ENCODE assay signal across 19 cellular contexts in the genomic region with DNA sequence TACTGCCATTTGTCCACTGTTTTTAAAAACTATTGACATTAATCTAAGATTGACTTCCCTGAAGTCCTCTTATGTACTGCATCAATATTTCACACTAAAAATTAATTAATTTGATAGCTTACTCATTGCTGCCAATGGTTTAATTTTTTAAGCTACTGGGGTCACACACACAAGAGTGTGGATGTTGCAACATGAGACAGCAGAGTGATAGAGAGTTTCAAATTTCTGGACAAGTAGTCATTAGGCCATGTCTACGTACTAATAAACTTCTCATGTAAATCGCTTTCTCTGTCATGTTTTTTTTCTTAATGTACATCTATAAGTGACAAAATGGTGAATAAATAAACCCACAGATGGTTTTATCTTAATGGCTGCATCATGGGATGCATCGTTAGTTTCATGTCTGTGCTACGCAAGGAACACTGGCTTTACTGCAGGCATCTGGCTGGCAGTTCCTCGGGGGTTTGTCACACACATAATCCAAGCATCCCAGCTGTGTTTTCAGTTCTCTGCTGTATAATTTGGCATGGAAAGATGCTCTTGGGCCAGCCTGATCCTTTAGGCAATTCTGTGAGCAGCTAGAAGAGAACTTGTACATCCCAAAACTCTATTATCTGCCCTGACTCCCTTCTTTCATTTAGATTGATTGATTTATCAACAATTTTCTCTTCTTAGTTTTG. TPM values are rescaled to one million over a fixed set of nuclear protein-coding genes. Genes with fewer than 3 reads are reported as not detected.
A peak's percentile ranks its signal among the peaks of the same experiment; 100 is the strongest.
DNase-seq lines count a peak whose midpoint lies in the region; ATAC-seq lines count a peak whose summit lies in the region.
"Had no signal": no experiment of that assay in that cellular context is flagged by ENCODE, and none has a peak within 500 bp of the region (broad histone marks: within the 10 kb centered on the region; RNA-seq: fewer than 3 reads in every experiment).

No MANE protein-coding gene starts in this region.

- DNase-seq in NCI-H82 (lab: John Stamatoyannopoulos, UW) (peak; percentile 37), NCI-H82 treated with DMSO at 0.1 percent for 48 hours (lab: John Stamatoyannopoulos, UW; ENCODE audit: unreplicated experiment) (no peak), D341Med (ENCODE audit: low spot score) (peak; percentile 54), NCI-H446 treated with DMSO at 0.1 percent for 48 hours (lab: John Stamatoyannopoulos, UW) (peak; percentile 75), left kidney (ENCODE audit: low read depth, low spot score) (peak; percentile 28), posterior vena cava (ENCODE audit: low spot score) (no peak)
- DNase-seq in activated naive CD4-positive, alpha-beta T cell treated with anti-CD3 and anti-CD28 coated beads, Interleukin-2, amount 50 U/mL, for 72 hours (ENCODE audit: low spot score in 2 of 2), result no peak
- DNase-seq: DMS79 treated with DMSO at 0.1 percent for 48 hours, IMR-90, NCI-H1105, NCI-H2081 treated with DMSO at 0.1 percent for 48 hours, NCI-H2227 treated with DMSO at 0.1 percent for 48 hours, NCI-H526 treated with DMSO at 0.1 percent for 48 hours, Peyer's patch, SW 1271, T-helper 17 cell had no signal

- no peaks in the 10 kb centered on the region for H3K9me3 Mint-ChIP-seq in activated naive CD4-positive, alpha-beta T cell treated with anti-CD3 and anti-CD28 coated beads, Interleukin-2, amount 50 U/mL, for 72 hours

- intact Hi-C loops in posterior vena cava (cut with DNase I), result no loop called here

- H3K27ac Mint-ChIP-seq in activated naive CD4-positive, alpha-beta T cell treated with anti-CD3 and anti-CD28 coated beads, Interleukin-2, amount 50 U/mL, for 72 hours, result no peak overlapping the region
- H3K27ac Mint-ChIP-seq: CD14-positive monocyte, T-helper 17 cell had no signal

- H3K36me3 Mint-ChIP-seq in activated naive CD4-positive, alpha-beta T cell treated with anti-CD3 and anti-CD28 coated beads, Interleukin-2, amount 50 U/mL, for 72 hours, result no peaks in the 10 kb centered on the region
- H3K36me3 Mint-ChIP-seq: CD14-positive monocyte had no signal

- ATAC-seq in activated naive CD4-positive, alpha-beta T cell treated with anti-CD3 and anti-CD28 coated beads, Interleukin-2, amount 50 U/mL, for 72 hours, result no peak
- ATAC-seq: GM12878, T-helper 17 cell had no signal

RNA-seq across cellular contexts. Expression of a gene that starts 16.4 kb away (rescaled TPM):
- under 1 TPM; 0.24 to 0.42 TPM for total RNA-seq in posterior vena cava
- total RNA-seq in activated naive CD4-positive, alpha-beta T cell treated with anti-CD3 and anti-CD28 coated beads, Interleukin-2, amount 50 U/mL, for 72 hours, result not detected
- total RNA-seq: A172 had no signal

Comparison
In these comparisons a context has a peak if more than half of its experiments do, and no peak if none do; other contexts are left out.
1. DNase-seq: peak in NCI-H82 (single experiment), D341Med (single experiment), NCI-H446 treated with DMSO at 0.1 percent for 48 hours (single experiment) and left kidney (single experiment); none in NCI-H82 treated with DMSO at 0.1 percent for 48 hours (single experiment), posterior vena cava (single experiment) and activated naive CD4-positive, alpha-beta T cell treated with anti-CD3 and anti-CD28 coated beads, Interleukin-2, amount 50 U/mL, for 72 hours (0 of 2).